In the genomic region with DNA sequence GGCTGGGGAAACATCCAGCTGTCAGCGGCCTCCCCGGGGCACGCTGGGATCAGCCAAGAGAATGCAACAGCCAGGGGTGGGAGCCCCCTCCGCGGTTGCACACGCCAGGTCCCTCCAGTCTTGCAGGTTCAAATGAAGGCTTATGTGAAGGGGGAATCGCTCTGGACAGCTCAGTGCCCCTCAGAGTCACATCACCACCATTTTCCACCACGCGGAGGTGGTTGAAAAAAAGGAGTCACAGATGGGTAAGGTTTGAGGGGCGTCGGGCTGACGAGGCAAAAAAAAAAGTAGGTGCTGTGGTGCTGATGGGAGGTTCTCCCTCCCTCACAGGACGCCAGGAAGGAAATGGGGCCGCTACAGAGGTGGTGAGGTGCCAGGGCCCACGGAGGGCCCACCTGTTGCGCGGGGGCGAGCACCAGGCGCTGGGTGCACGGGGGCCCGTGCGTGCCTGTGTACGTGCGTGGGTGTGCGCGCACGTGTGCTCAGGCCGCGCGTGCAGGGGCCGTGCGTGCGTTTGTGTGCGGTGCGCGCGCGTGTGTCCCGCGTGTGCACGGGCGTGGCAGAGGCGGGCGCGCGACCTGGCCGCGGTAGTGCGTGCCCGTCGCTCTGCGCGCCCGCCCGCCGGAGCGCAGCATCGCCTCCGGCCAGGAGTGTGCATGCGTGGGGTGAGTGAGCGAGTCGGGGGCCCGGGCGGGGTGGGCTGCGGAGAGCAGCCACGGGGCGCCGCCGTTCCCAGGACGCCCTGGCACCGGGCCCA, we compare ENCODE assay signal across 7 cellular contexts. TPM values are rescaled to one million over a fixed set of nuclear protein-coding genes. Genes with fewer than 3 reads are reported as not detected.
A peak's percentile ranks its signal among the peaks of the same experiment; 100 is the strongest.
DNase-seq lines count a peak whose midpoint lies in the region; ATAC-seq and TF ChIP-seq lines count a peak whose summit lies in the region.

No MANE protein-coding gene starts in this region.

- H3K9me3 ChIP-seq in MM.1S (replicated peaks; ENCODE audit: insufficient read depth, low read length) (no peaks in the 10 kb centered on the region), subcutaneous abdominal adipose tissue (ENCODE audit: control insufficient read depth in 5 of 5, low read length in 5 of 5) (no peaks in the 10 kb centered on the region)

- H3K4me2 ChIP-seq in MM.1S (ENCODE audit: low read depth, low read length), result peak overlapping the region; percentile 62

- no peak overlapping the region for H2AFZ ChIP-seq in MM.1S (ENCODE audit: low read length)

- no peaks in the 10 kb centered on the region for H3K9me2 ChIP-seq in MM.1S (replicated peaks; ENCODE audit: insufficient read depth, low read length)

- no peak for ATAC-seq in HG03342 (IDR thresholded peaks at IDR 0.05; ENCODE audit: unreplicated experiment)

- TF ChIP-seq CTCF in MM.1S (IDR thresholded peaks at IDR 0.05; ENCODE audit: low read length), result no peak
- TF ChIP-seq CTCF in kidney epithelial cell (IDR thresholded peaks at IDR 0.05; ENCODE audit: insufficient read depth, low read length, poor library complexity, severe bottlenecking), result no peak

- H3K27me3 ChIP-seq in MM.1S (replicated peaks; ENCODE audit: insufficient read depth, low read length) (peaks cover 6% of the 10 kb centered on the region; the same call in 1 of the 2 replicates), kidney epithelial cell (ENCODE audit: control insufficient read depth, insufficient read depth, low read length) (no peaks in the 10 kb centered on the region), subcutaneous abdominal adipose tissue (ENCODE audit: control insufficient read depth in 5 of 5, insufficient read depth in 4 of 5, low read length in 5 of 5) (peaks cover 8 to 37% (median 27%) of the 10 kb centered on the region in 5 donors)

- H3K4me1 ChIP-seq in MM.1S (ENCODE audit: low read length) (peaks cover 35% of the 10 kb centered on the region), subcutaneous abdominal adipose tissue (ENCODE audit: control insufficient read depth in 5 of 5, insufficient read depth in 5 of 5, low read length in 5 of 5) (peaks cover 4 to 79% (median 68%) of the 10 kb centered on the region in 5 donors)

- DNase-seq in MM.1S (no peak), kidney epithelial cell (ENCODE audit: low read depth) (no peak), NCI-H1694 treated with DMSO at 0.1 percent for 48 hours (lab: John Stamatoyannopoulos, UW) (no peak), NCI-H69 (lab: John Stamatoyannopoulos, UW) (no peak)
- DNase-seq in activated naive CD4-positive, alpha-beta T cell treated with Interleukin-2 at 50 U/mL for 16 hours, result peak; percentile 55

- peak overlapping the region; percentile 48; the same call in 1 of the 2 replicates for H3K4me3 ChIP-seq in MM.1S (ENCODE audit: low read length)
- peak overlapping the region; percentile 89 for H3K4me3 ChIP-seq in kidney epithelial cell (ENCODE audit: low read depth, low read length)
- H3K4me3 ChIP-seq in subcutaneous abdominal adipose tissue (ENCODE audit: low read depth in 1 of 5, low read length in 5 of 5), result peak overlapping the region; percentile 25 to 91 (median 80)

- H3K9ac ChIP-seq in MM.1S (ENCODE audit: low read length), result peak overlapping the region; percentile 44; the same call in 1 of the 2 replicates
- peak overlapping the region in 3 of 5 donors; percentile 13 to 55 (median 39) for H3K9ac ChIP-seq in subcutaneous abdominal adipose tissue (ENCODE audit: low read length in 5 of 5)

- peaks cover 42% of the 10 kb centered on the region for H3K79me2 ChIP-seq in MM.1S (ENCODE audit: low read length)

- no peaks in the 10 kb centered on the region for H4K20me1 ChIP-seq in MM.1S (ENCODE audit: insufficient read depth, low read length)

- H3K27ac ChIP-seq in MM.1S (ENCODE audit: low read length) (peak overlapping the region; percentile 64; the same call in 1 of the 2 replicates), subcutaneous abdominal adipose tissue (ENCODE audit: low read depth, low read length) (peak overlapping the region; percentile 65)

- H3K36me3 ChIP-seq in MM.1S (replicated peaks; ENCODE audit: insufficient read depth, low read length), result no peaks in the 10 kb centered on the region
- no peaks in the 10 kb centered on the region for H3K36me3 ChIP-seq in kidney epithelial cell (ENCODE audit: control insufficient read depth, insufficient read depth, low read length)
- peaks cover 0 to 25% (median 0%) of the 10 kb centered on the region in 5 donors for H3K36me3 ChIP-seq in subcutaneous abdominal adipose tissue (ENCODE audit: control insufficient read depth in 5 of 5, insufficient read depth in 5 of 5, low read length in 5 of 5)

- H3F3A ChIP-seq in MM.1S (ENCODE audit: insufficient read depth, low read length), result peaks cover 13% of the 10 kb centered on the region

RNA-seq across cellular contexts. Expression of a gene that starts 3.0 kb away (rescaled TPM):
- 159 and 165 TPM in 2 replicates for total RNA-seq in kidney epithelial cell
